In the genomic region with DNA sequence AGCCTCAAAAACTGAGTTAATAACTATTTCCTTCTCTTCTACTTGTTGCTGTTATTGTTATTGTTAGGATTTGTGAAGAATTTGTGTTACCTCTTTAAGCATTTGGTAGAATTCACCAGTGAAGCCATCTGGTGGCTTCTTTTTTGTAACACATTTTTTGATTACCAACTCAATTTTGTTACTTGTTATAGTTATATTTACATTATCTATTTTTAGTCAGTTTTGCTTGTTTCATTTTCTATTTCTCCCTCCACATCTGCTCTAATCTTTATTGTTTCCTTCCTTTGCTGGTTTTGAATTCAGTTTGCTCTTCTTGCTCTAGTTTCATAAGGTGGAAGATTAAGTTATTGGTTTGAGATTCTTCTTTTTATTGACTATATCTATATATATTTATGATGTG, we compare ENCODE assay signal across 10 cellular contexts. TPM values are rescaled to one million over a fixed set of nuclear protein-coding genes. Genes with fewer than 3 reads are reported as not detected.
DNase-seq lines count a peak whose midpoint lies in the region; ATAC-seq and TF ChIP-seq lines count a peak whose summit lies in the region.
"Had no signal": no experiment of that assay in that cellular context is flagged by ENCODE, and none has a peak within 500 bp of the region (broad histone marks: within the 10 kb centered on the region; RNA-seq: fewer than 3 reads in every experiment).

No MANE protein-coding gene starts in this region.

- H3K27ac ChIP-seq in RWPE1 = no peak overlapping the region
- H3K27ac ChIP-seq: cardiac muscle cell had no signal

- H3K36me3 Mint-ChIP-seq in activated naive CD4-positive, alpha-beta T cell treated with anti-CD3 and anti-CD28 coated beads, Interleukin-2, amount 10 ng/mL, durations not matched to agents 7 days and 5 days = no peaks in the 10 kb centered on the region
- no peaks in the 10 kb centered on the region for H3K36me3 Mint-ChIP-seq in activated CD8-positive, alpha-beta T cell treated with anti-CD3 and anti-CD28 coated beads for 36 hours (ENCODE audit: low read depth)
- H3K36me3 Mint-ChIP-seq in stimulated activated memory B cell treated with anti-CD40 and anti-IgM and Interleukin-4, amounts not matched to agents 10 μg/mL and 1 μg/mL and 100 μg/mL, for 72 hours = no peaks in the 10 kb centered on the region

- CTCF ChIA-PET in activated naive CD4-positive, alpha-beta T cell treated with anti-CD3 and anti-CD28 coated beads, Interleukin-2, amount 10 ng/mL, durations not matched to agents 7 days and 5 days (lab: Charles Lee) = interaction anchor here (1.0 to 1.6 kb wide), 4 partner anchors 12 to 197 kb away, joined by 3 to 6 read pairs (median 3); no protein-coding TSS in a partner anchor
- CTCF ChIA-PET in activated CD8-positive, alpha-beta T cell treated with anti-CD3 and anti-CD28 coated beads for 36 hours (lab: Charles Lee) = interaction anchor here (1.1 to 1.3 kb wide), 3 partner anchors 22 to 164 kb away, joined by 3 to 4 read pairs (median 3); a partner anchor contains a TSS
- CTCF ChIA-PET in RWPE1 (lab: Yijun Ruan, JAX) = no interaction called here

- no peak for DNase-seq in activated naive CD4-positive, alpha-beta T cell treated with anti-CD3 and anti-CD28 coated beads, Interleukin-2, amount 10 ng/mL, durations not matched to agents 7 days and 5 days
- no peak for DNase-seq in activated naive CD4-positive, alpha-beta T cell (lab: John Stamatoyannopoulos, UW)
- DNase-seq in activated CD8-positive, alpha-beta T cell treated with anti-CD3 and anti-CD28 coated beads for 36 hours = no peak
- no peak for DNase-seq in RWPE1 (ENCODE audit: low spot score)
- no peak for DNase-seq in NCI-H187 treated with DMSO at 0.1 percent for 48 hours (lab: John Stamatoyannopoulos, UW)
- no peak for DNase-seq in COLO829 (ENCODE audit: low spot score)
- DNase-seq: islet precursor cell had no signal

- H3K4me3 Mint-ChIP-seq in activated naive CD4-positive, alpha-beta T cell treated with anti-CD3 and anti-CD28 coated beads, Interleukin-2, amount 10 ng/mL, durations not matched to agents 7 days and 5 days = peak overlapping the region; percentile 0
- H3K4me3 Mint-ChIP-seq in activated CD8-positive, alpha-beta T cell treated with anti-CD3 and anti-CD28 coated beads for 36 hours = peak overlapping the region; percentile 46
- H3K4me3 Mint-ChIP-seq in stimulated activated memory B cell treated with anti-CD40 and anti-IgM and Interleukin-4, amounts not matched to agents 10 μg/mL and 1 μg/mL and 100 μg/mL, for 72 hours = peak overlapping the region; percentile 40

- H3K4me1 Mint-ChIP-seq in activated naive CD4-positive, alpha-beta T cell treated with anti-CD3 and anti-CD28 coated beads, Interleukin-2, amount 10 ng/mL, durations not matched to agents 7 days and 5 days = peaks cover 43% of the 10 kb centered on the region
- peaks cover 25% of the 10 kb centered on the region for H3K4me1 Mint-ChIP-seq in activated CD8-positive, alpha-beta T cell treated with anti-CD3 and anti-CD28 coated beads for 36 hours (ENCODE audit: low read depth)
- H3K4me1 Mint-ChIP-seq in stimulated activated memory B cell treated with anti-CD40 and anti-IgM and Interleukin-4, amounts not matched to agents 10 μg/mL and 1 μg/mL and 100 μg/mL, for 72 hours = peaks cover 38% of the 10 kb centered on the region

- H3K9me3 Mint-ChIP-seq in activated naive CD4-positive, alpha-beta T cell treated with anti-CD3 and anti-CD28 coated beads, Interleukin-2, amount 10 ng/mL, durations not matched to agents 7 days and 5 days = no peaks in the 10 kb centered on the region
- H3K9me3 Mint-ChIP-seq in activated CD8-positive, alpha-beta T cell treated with anti-CD3 and anti-CD28 coated beads for 36 hours = no peaks in the 10 kb centered on the region
- H3K9me3 Mint-ChIP-seq in stimulated activated memory B cell treated with anti-CD40 and anti-IgM and Interleukin-4, amounts not matched to agents 10 μg/mL and 1 μg/mL and 100 μg/mL, for 72 hours = no peaks in the 10 kb centered on the region

- peak overlapping the region; percentile 89 for H3K27ac Mint-ChIP-seq in activated naive CD4-positive, alpha-beta T cell treated with anti-CD3 and anti-CD28 coated beads, Interleukin-2, amount 10 ng/mL, durations not matched to agents 7 days and 5 days
- H3K27ac Mint-ChIP-seq in activated CD8-positive, alpha-beta T cell treated with anti-CD3 and anti-CD28 coated beads for 36 hours = peak overlapping the region; percentile 78
- H3K27ac Mint-ChIP-seq in stimulated activated memory B cell treated with anti-CD40 and anti-IgM and Interleukin-4, amounts not matched to agents 10 μg/mL and 1 μg/mL and 100 μg/mL, for 72 hours = peak overlapping the region; percentile 74

- peak; percentile 43 for ATAC-seq in HG03342 (IDR thresholded peaks at IDR 0.05; ENCODE audit: unreplicated experiment)
- ATAC-seq in activated CD8-positive, alpha-beta T cell treated with anti-CD3 and anti-CD28 coated beads for 36 hours = no peak
- ATAC-seq in stimulated activated memory B cell treated with anti-CD40 and anti-IgM and Interleukin-4, amounts not matched to agents 10 μg/mL and 1 μg/mL and 100 μg/mL, for 72 hours = no peak

- POLR2A ChIA-PET in activated CD8-positive, alpha-beta T cell treated with anti-CD3 and anti-CD28 coated beads for 36 hours (lab: Charles Lee) = no interaction called here
- POLR2A ChIA-PET in RWPE1 (lab: Yijun Ruan, JAX; ENCODE audit: low non-redundant PET) = no interaction called here

- intact Hi-C loops in activated CD8-positive, alpha-beta T cell treated with anti-CD3 and anti-CD28 coated beads for 36 hours (cut with micrococcal nuclease) = loop anchor here (10.0 kb wide), 1 partner anchor 163 kb away; a partner anchor contains a TSS

- TF ChIP-seq CTCF in activated CD8-positive, alpha-beta T cell treated with anti-CD3 and anti-CD28 coated beads for 36 hours (IDR thresholded peaks at IDR 0.05) = no peak
- no peak for TF ChIP-seq CTCF in RWPE1 (conservative IDR thresholded peaks at IDR 0.05; ENCODE audit: low read depth)

- H3K27me3 Mint-ChIP-seq in activated naive CD4-positive, alpha-beta T cell treated with anti-CD3 and anti-CD28 coated beads, Interleukin-2, amount 10 ng/mL, durations not matched to agents 7 days and 5 days = no peaks in the 10 kb centered on the region
- no peaks in the 10 kb centered on the region for H3K27me3 Mint-ChIP-seq in activated CD8-positive, alpha-beta T cell treated with anti-CD3 and anti-CD28 coated beads for 36 hours
- no peaks in the 10 kb centered on the region for H3K27me3 Mint-ChIP-seq in stimulated activated memory B cell treated with anti-CD40 and anti-IgM and Interleukin-4, amounts not matched to agents 10 μg/mL and 1 μg/mL and 100 μg/mL, for 72 hours

RNA-seq across cellular contexts. Expression of a gene that starts 3.7 kb away (rescaled TPM):
- not detected for total RNA-seq in activated CD8-positive, alpha-beta T cell treated with anti-CD3 and anti-CD28 coated beads for 36 hours

RNA-seq across cellular contexts. Expression of a gene that starts 35.2 kb away (rescaled TPM):
- 10 to 100 TPM; 15.7 to 16.7 TPM for total RNA-seq in activated CD8-positive, alpha-beta T cell treated with anti-CD3 and anti-CD28 coated beads for 36 hours
